In genomic region chr10:88312855-88313254, GRCh38 we compare ENCODE assay signal across 22 cellular contexts.
"Had no signal": no experiment of that assay in that cellular context is flagged by ENCODE, and none has a peak within 500 bp of the region (broad histone marks: within the 10 kb centered on the region; RNA-seq: fewer than 3 reads in every experiment).

No MANE protein-coding gene starts in this region.

- FAIRE-seq: keratinocyte had no signal

- H3K9me3 ChIP-seq: gastrocnemius medialis, neutrophil, sigmoid colon, stomach, testis, tibial artery had no signal

- H3K36me3 ChIP-seq: gastrocnemius medialis, neutrophil, sigmoid colon, stomach, tibial artery had no signal

- H3K9ac ChIP-seq: parathyroid adenoma had no signal

- H3K4me3 Mint-ChIP-seq: effector memory CD8-positive, alpha-beta T cell; memory B cell; mesothelial cell of epicardium; natural killer cell treated with Interleukin-12 subunit alpha and Interleukin-12 subunit beta and Interleukin-15 and Interleukin-18, amount 100 ng/mL, for 72 hours; neural crest cell; type B pancreatic cell had no signal

- H3K79me2 ChIP-seq: parathyroid adenoma had no signal

- H3K4me3 ChIP-seq: gastrocnemius medialis, lung, mucosa of descending colon, sigmoid colon, stomach, testis, tibial artery had no signal

- DNase-seq: cortex of kidney; effector memory CD8-positive, alpha-beta T cell; gastrocnemius medialis; head of caudate nucleus; mucosa of descending colon; naive B cell; sigmoid colon; stimulated activated naive CD4-positive, alpha-beta T cell treated with Interleukin-2 at 50 U/mL for 16 hours; stomach; testis; tibial artery had no signal

- H3K27me3 Mint-ChIP-seq: effector memory CD8-positive, alpha-beta T cell; memory B cell; naive B cell had no signal

- H3K36me3 Mint-ChIP-seq: natural killer cell treated with Interleukin-12 subunit alpha and Interleukin-12 subunit beta and Interleukin-15 and Interleukin-18, amount 100 ng/mL, for 72 hours; type B pancreatic cell had no signal

- H3K27ac ChIP-seq: neutrophil, parathyroid adenoma, sigmoid colon, stomach, testis, tibial artery had no signal

- ATAC-seq: effector memory CD8-positive, alpha-beta T cell; left lobe of liver; mucosa of descending colon; natural killer cell treated with Interleukin-12 subunit alpha and Interleukin-12 subunit beta and Interleukin-15 and Interleukin-18, amount 100 ng/mL, for 72 hours had no signal

- H3K4me1 ChIP-seq: gastrocnemius medialis, parathyroid adenoma, stomach, testis, tibial artery had no signal

- H2AFZ ChIP-seq: parathyroid adenoma had no signal

- H3K27me3 ChIP-seq: gastrocnemius medialis, neutrophil, sigmoid colon, stomach, testis, tibial artery had no signal

- H3K27ac Mint-ChIP-seq: effector memory CD8-positive, alpha-beta T cell; memory B cell; mesothelial cell of epicardium; natural killer cell treated with Interleukin-12 subunit alpha and Interleukin-12 subunit beta and Interleukin-15 and Interleukin-18, amount 100 ng/mL, for 72 hours; progenitor cell of endocrine pancreas; type B pancreatic cell had no signal

- H3K9me3 Mint-ChIP-seq: effector memory CD8-positive, alpha-beta T cell; natural killer cell treated with Interleukin-12 subunit alpha and Interleukin-12 subunit beta and Interleukin-15 and Interleukin-18, amount 100 ng/mL, for 72 hours had no signal
